ENCODE assay signal across 11 cellular contexts in the genomic region with DNA sequence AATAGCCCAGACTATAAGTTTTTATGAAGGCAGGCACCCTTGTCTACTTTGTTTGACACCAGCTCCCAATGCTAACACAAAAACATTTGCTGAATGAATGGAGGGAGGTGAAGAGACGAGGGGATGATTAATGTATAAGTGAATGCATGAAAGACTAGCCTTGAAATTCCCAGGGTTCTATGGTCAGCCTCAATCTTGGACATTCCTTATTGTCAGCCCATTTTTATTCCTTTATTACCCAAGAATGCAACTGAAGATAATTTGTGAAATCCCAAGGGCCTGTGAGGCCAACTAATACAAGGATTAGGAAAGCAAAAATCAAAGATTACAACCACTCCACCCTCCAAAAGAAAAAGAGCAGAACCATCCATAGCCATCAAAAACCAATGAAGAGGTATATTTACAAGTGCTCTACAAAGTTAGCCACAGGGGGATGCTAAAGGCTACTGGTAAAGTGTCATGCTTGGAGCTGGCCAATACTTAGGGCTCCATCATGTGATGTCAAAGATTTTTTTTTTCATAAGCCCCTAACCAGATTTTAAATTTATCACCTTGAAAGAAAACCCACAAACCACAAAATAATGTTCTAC. TPM values are rescaled to one million over a fixed set of nuclear protein-coding genes. Genes with fewer than 3 reads are reported as not detected.
DNase-seq lines count a peak whose midpoint lies in the region; ATAC-seq, FAIRE-seq and TF ChIP-seq lines count a peak whose summit lies in the region.
"Had no signal": no experiment of that assay in that cellular context is flagged by ENCODE, and none has a peak within 500 bp of the region (broad histone marks: within the 10 kb centered on the region; RNA-seq: fewer than 3 reads in every experiment).

No MANE protein-coding gene starts in this region.

- intact Hi-C loops in HCT116 (cut with micrococcal nuclease) = no loop called here
- intact Hi-C loops in mammary epithelial cell (cut with micrococcal nuclease) = loop anchor here (1.0 to 10.0 kb wide), 4 partner anchors 130 to 369 kb away; no protein-coding TSS in a partner anchor
- intact Hi-C loops in HepG2 (cut with micrococcal nuclease; ENCODE audit: unreplicated experiment) = no loop called here
- intact Hi-C loops in ovary (cut with DNase I) = no loop called here

- dilution Hi-C loops in mammary epithelial cell (cut with HindIII; ENCODE audit: low sequenced_read_pairs) = no loop called here

- POLR2A ChIA-PET in HCT116 (lab: Charles Lee) = no interaction called here
- POLR2A ChIA-PET in HepG2 (lab: Yijun Ruan, JAX) = no interaction called here

- no peak overlapping the region for H3K4me3 ChIP-seq in HCT116 (replicated peaks in 1 of 2; ENCODE audit: low read depth in 1 of 2, low read length in 2 of 2)
- no peak overlapping the region for H3K4me3 ChIP-seq in mammary epithelial cell (replicated peaks in 1 of 3; ENCODE audit: insufficient read depth in 1 of 3, low read depth in 2 of 3, low read length in 3 of 3)
- no peak overlapping the region for H3K4me3 ChIP-seq in HepG2 (replicated peaks in 1 of 3; ENCODE audit: insufficient read depth in 1 of 3, low read depth in 2 of 3, low read length in 3 of 3)
- no peak overlapping the region for H3K4me3 ChIP-seq in ovary

- H4K20me1 ChIP-seq in HCT116 (ENCODE audit: insufficient read depth) (no peaks in the 10 kb centered on the region), mammary epithelial cell (ENCODE audit: insufficient read depth, low read length) (no peaks in the 10 kb centered on the region), HepG2 (ENCODE audit: insufficient read depth, low read length) (no peaks in the 10 kb centered on the region)

- no peak for TF ChIP-seq POLR2A in HCT116 (IDR thresholded peaks at IDR 0.05; ENCODE audit: borderline replicate concordance, extremely low read depth, insufficient read depth, insufficient read length)
- TF ChIP-seq POLR2A in HepG2 (IDR thresholded peaks at IDR 0.05; ENCODE audit: insufficient read depth in 1 of 2, low read depth in 2 of 2, low read length in 2 of 2) = no peak
- TF ChIP-seq POLR2A in ovary (IDR thresholded peaks at IDR 0.05) = no peak

- CTCF ChIA-PET in HCT116 (lab: Charles Lee) (no interaction called here), mammary epithelial cell (lab: Charles Lee; ENCODE audit: low non-redundant PET) (no interaction called here), HepG2 (lab: Yijun Ruan, JAX; ENCODE audit: low intra/inter-chr PET ratio, low total read pairs) (no interaction called here)

- TF ChIP-seq CTCF in HCT116 (IDR thresholded peaks at IDR 0.05 in 2 of 3, conservative IDR thresholded peaks at IDR 0.05 in 1 of 3; ENCODE audit: borderline replicate concordance in 1 of 3, insufficient read depth in 1 of 3, low read depth in 2 of 3, low read length in 2 of 3) (peak; percentile 15 to 26 (median 26); a peak in 1 of 6 replicates), mammary epithelial cell (conservative IDR thresholded peaks at IDR 0.05 in 1 of 2, IDR thresholded peaks at IDR 0.05 in 1 of 2; ENCODE audit: extremely low read depth in 1 of 2, insufficient read depth in 1 of 2, low read depth in 1 of 2, low read length in 2 of 2) (peak; percentile 30 to 71), HepG2 (CRISPR knock-in tag; IDR thresholded peaks at IDR 0.05) (peak; percentile 43), ovary (IDR thresholded peaks at IDR 0.05) (no peak)

- H2AFZ ChIP-seq in HCT116 (ENCODE audit: low read depth, low read length, poor library complexity, severe bottlenecking) = no peak overlapping the region
- no peak overlapping the region for H2AFZ ChIP-seq in mammary epithelial cell (ENCODE audit: low read depth, low read length)
- H2AFZ ChIP-seq in HepG2 (ENCODE audit: low read length) = no peak overlapping the region

- H3K9me2 ChIP-seq in HCT116 (ENCODE audit: insufficient read depth) = no peaks in the 10 kb centered on the region

- no peak for FAIRE-seq in HepG2 (lab: Jason Lieb, UNC)

- DNase-seq in Ammon's horn (ENCODE audit: low spot score) (peak; percentile 23), HCT116 (ENCODE audit: low read depth, low spot score) (no peak), mammary epithelial cell (no peak), HepG2 (ENCODE audit: low spot score) (no peak), SIG-M5 (lab: John Stamatoyannopoulos, UW) (no peak), HCEC 1CT (no peak), ovary (no peak)
- DNase-seq: activated B cell treated with CpG ODN at 0.5 μM for 24 hours, amygdala, NCI-H510A treated with DMSO at 0.1 percent for 48 hours had no signal

- TF ChIP-seq EP300 in HepG2 (IDR thresholded peaks at IDR 0.05; ENCODE audit: low read depth in 2 of 2, low read length in 2 of 2) (no peak), HepG2 (CRISPR knock-in tag; IDR thresholded peaks at IDR 0.05; ENCODE audit: borderline replicate concordance) (no peak), ovary (IDR thresholded peaks at IDR 0.05) (no peak)

- TF ChIP-seq RAD21 in HCT116 (IDR thresholded peaks at IDR 0.05; ENCODE audit: low read depth) (peak; percentile 46; the same call in 1 of the 2 replicates), HepG2 (CRISPR knock-in tag; IDR thresholded peaks at IDR 0.05) (no peak)

- no peaks in the 10 kb centered on the region for H3K9me3 ChIP-seq in HCT116 (ENCODE audit: control insufficient read depth in 1 of 2, insufficient read depth in 1 of 2, low read depth in 1 of 2, low read length in 2 of 2)
- H3K9me3 ChIP-seq in mammary epithelial cell (replicated peaks; ENCODE audit: insufficient read depth, low read length) = no peaks in the 10 kb centered on the region
- no peaks in the 10 kb centered on the region for H3K9me3 ChIP-seq in HepG2 (ENCODE audit: low read length)
- H3K9me3 ChIP-seq in ovary = no peaks in the 10 kb centered on the region

- H3K4me2 ChIP-seq in HCT116 (ENCODE audit: low read length) (no peak overlapping the region), mammary epithelial cell (ENCODE audit: insufficient read depth, low read depth, low read length) (no peak overlapping the region), HepG2 (ENCODE audit: low read depth, low read length) (no peak overlapping the region)

- RAD21 ChIA-PET in HCT116 (lab: Charles Lee; ENCODE audit: low non-redundant PET in 1 of 2, low total read pairs in 2 of 2, uncharacterized antibody in 2 of 2, unreplicated experiment in 2 of 2) = no interaction called here

- no peaks in the 10 kb centered on the region for H3K4me1 ChIP-seq in HCT116 (ENCODE audit: control insufficient read depth in 1 of 2, insufficient read depth in 2 of 2, low read length in 2 of 2)
- no peaks in the 10 kb centered on the region for H3K4me1 ChIP-seq in mammary epithelial cell (ENCODE audit: insufficient read depth, low read length)
- no peaks in the 10 kb centered on the region for H3K4me1 ChIP-seq in HepG2 (ENCODE audit: insufficient read depth, low read length)
- H3K4me1 ChIP-seq in ovary (ENCODE audit: insufficient read depth) = no peaks in the 10 kb centered on the region

- in situ Hi-C loops in mammary epithelial cell (cut with MboI; ENCODE audit: low sequenced_read_pairs in 2 of 2) (no loop called here), HepG2 (cut with HindIII; ENCODE audit: extremely low pct_ligation_motif_present, low pct_unique_long_range_greater_than_20kb) (no loop called here)

- no peak for ATAC-seq in HCT116
- ATAC-seq in HepG2 = no peak
- ATAC-seq in GM19467 (IDR thresholded peaks at IDR 0.05; ENCODE audit: unreplicated experiment) = no peak

- 33% methylated on average over 1 of the region's 1 CpG for WGBS in mammary epithelial cell (ENCODE audit: low coverage, missing lambda C conversion rate)
- WGBS in HepG2 (ENCODE audit: low lambda C conversion rate) = 3% methylated on average over 1 of the region's 1 CpG
- WGBS in ovary, 3 donors = 20 to 48% (median 38%) methylated on average over 1 of the region's 1 CpG

- H3K27me3 ChIP-seq in HCT116 (ENCODE audit: insufficient read depth, low read length) (no peaks in the 10 kb centered on the region), mammary epithelial cell (ENCODE audit: insufficient read depth, low read length) (no peaks in the 10 kb centered on the region), HepG2 (ENCODE audit: control insufficient read depth in 1 of 2, insufficient read depth in 2 of 2, low read length in 2 of 2) (no peaks in the 10 kb centered on the region), ovary (no peaks in the 10 kb centered on the region)

- no TSS peak for BruUV-seq in HCT116 (replicated peaks; lab: Mats Ljungman, UMichigan)
- no TSS peak for BruUV-seq in mammary epithelial cell (replicated peaks; lab: Mats Ljungman, UMichigan)
- no TSS peak for BruUV-seq in HepG2 (replicated peaks; lab: Mats Ljungman, UMichigan)

- H3K9ac ChIP-seq in HCT116 (ENCODE audit: low read length) (no peak overlapping the region), mammary epithelial cell (ENCODE audit: insufficient read depth, low read length) (no peak overlapping the region), HepG2 (ENCODE audit: insufficient read depth, low read depth, low read length) (no peak overlapping the region)

- no peaks in the 10 kb centered on the region for H3K36me3 ChIP-seq in HCT116 (ENCODE audit: control insufficient read depth in 1 of 2, insufficient read depth in 2 of 2, low read length in 2 of 2)
- no peaks in the 10 kb centered on the region for H3K36me3 ChIP-seq in mammary epithelial cell (ENCODE audit: insufficient read depth, low read length)
- no peaks in the 10 kb centered on the region for H3K36me3 ChIP-seq in HepG2 (replicated peaks in 1 of 2; ENCODE audit: control insufficient read depth in 1 of 2, insufficient read depth in 2 of 2, low read length in 2 of 2)
- H3K36me3 ChIP-seq in ovary = no peaks in the 10 kb centered on the region

- H3K27ac ChIP-seq in HCT116 (ENCODE audit: low read depth, low read length) (no peak overlapping the region), mammary epithelial cell (ENCODE audit: insufficient read depth, low read depth, low read length) (no peak overlapping the region), HepG2 (ENCODE audit: extremely low read length, insufficient read depth, low read length) (no peak overlapping the region), ovary (no peak overlapping the region)

- H3K79me2 ChIP-seq in HCT116 (ENCODE audit: insufficient read depth, low read length) (no peaks in the 10 kb centered on the region), mammary epithelial cell (ENCODE audit: insufficient read depth, low read length) (no peaks in the 10 kb centered on the region), HepG2 (ENCODE audit: insufficient read depth, low read length) (no peaks in the 10 kb centered on the region)

RNA-seq across cellular contexts. Expression of gene ASAH2, which starts 40.0 kb away (rescaled TPM):
- total RNA-seq in HCT116 (2021; ENCODE audit: unreplicated experiment) (10.7 TPM), mammary epithelial cell (1 to 10 TPM; 1.2 to 2.2 TPM), HepG2 (2016; rRNA removed; fragmentation: Illumina TruSeq; extraction: Trizol) (8.9 and 16.0 TPM in 2 replicates), ovary (1 to 10 TPM in 5 of 7 donors, under 1 TPM in 2; 0.48 to 4.1 (median 1.6) TPM)
- polyA plus RNA-seq in HCT116 (2012) = 2.1 and 4.3 TPM in 2 replicates
- polyA plus RNA-seq in mammary epithelial cell (0.45 TPM), HepG2 (2011; rRNA removed) (14.8 and 17.9 TPM in 2 replicates), ovary (1 to 10 TPM; 1.1 to 1.3 TPM)
- polyA minus RNA-seq in mammary epithelial cell = not detected
- total RNA-seq in HepG2 (2016; cell fraction: cytosol; rRNA removed; fragmentation: Illumina TruSeq; extraction: Trizol; ENCODE audit: low read depth) = 1.1 and 1.7 TPM in 2 replicates
- total RNA-seq in HepG2 (2016; cell fraction: insoluble cytoplasmic fraction; rRNA removed; fragmentation: Illumina TruSeq; extraction: Trizol) = 8.2 and 13.2 TPM in 2 replicates
- 2.7 and 6.0 TPM in 2 replicates for total RNA-seq in HepG2 (2016; cell fraction: membrane; rRNA removed; fragmentation: Illumina TruSeq; extraction: Trizol)
- 12.5 and 13.1 TPM in 2 replicates for total RNA-seq in HepG2 (2016; cell fraction: nucleus; rRNA removed; fragmentation: Illumina TruSeq; extraction: Trizol)
- 10.0 and 11.0 TPM in 2 replicates for polyA plus RNA-seq in HepG2 (2011; cell fraction: cytosol; rRNA removed)
- polyA plus RNA-seq in HepG2 (2011; cell fraction: nucleus; rRNA removed) = 8.1 and 9.8 TPM in 2 replicates
- polyA plus RNA-seq in HepG2 (2012) = 4.6 TPM in 2 replicates
- 0.70 and 1.3 TPM in 2 replicates for polyA plus RNA-seq in HepG2 (2016; cell fraction: cytosol; fragmentation: Illumina TruSeq; extraction: Trizol; ENCODE audit: low read depth)
- polyA plus RNA-seq in HepG2 (2016; cell fraction: insoluble cytoplasmic fraction; fragmentation: Illumina TruSeq; extraction: Trizol; ENCODE audit: low read depth) = 3.4 and 6.6 TPM in 2 replicates
- polyA plus RNA-seq in HepG2 (2016; cell fraction: membrane; fragmentation: Illumina TruSeq; extraction: Trizol; ENCODE audit: low read depth) = 0.94 and 1.8 TPM in 2 replicates
- polyA plus RNA-seq in HepG2 (2016; cell fraction: nucleus; fragmentation: Illumina TruSeq; extraction: Trizol; ENCODE audit: insufficient read depth, low read depth) = 12.1 and 13.5 TPM in 2 replicates
- polyA minus RNA-seq in HepG2 (2011; rRNA and poly(A)+ RNA removed; ENCODE audit: low replicate concordance) = 2.8 and 27.5 TPM in 2 replicates
- 15.3 and 18.1 TPM in 2 replicates for polyA minus RNA-seq in HepG2 (2011; cell fraction: cytosol; rRNA and poly(A)+ RNA removed)
- polyA minus RNA-seq in HepG2 (2011; cell fraction: nucleus; rRNA and poly(A)+ RNA removed) = 15.1 and 15.3 TPM in 2 replicates

Comparison
In these comparisons a context has a peak if more than half of its experiments do, and no peak if none do; other contexts are left out.
1. CTCF ChIP-seq: peak in HCT116 (3 of 3), mammary epithelial cell (2 of 2) and HepG2 (single experiment); none in ovary (0 of 3).